Comparison of ENCODE assay signal across 27 cellular contexts in genomic region chr3:11679964-11680363, GRCh38.
"Had no signal": no experiment of that assay in that cellular context is flagged by ENCODE, and none has a peak within 500 bp of the region (broad histone marks: within the 10 kb centered on the region; RNA-seq: fewer than 3 reads in every experiment).

No MANE protein-coding gene starts in this region.

- H3K4me3 Mint-ChIP-seq: immature natural killer cell; naive thymus-derived CD8-positive, alpha-beta T cell; nephron; neural crest cell; stimulated activated naive B cell treated with anti-CD40 and anti-IgM and Interleukin-4, amounts not matched to agents 10 μg/mL and 1 μg/mL and 100 μg/mL, for 72 hours; type B pancreatic cell had no signal

- ATAC-seq: left lung; lower lobe of right lung; naive thymus-derived CD8-positive, alpha-beta T cell; right lobe of liver; stimulated activated naive B cell treated with anti-CD40 and anti-IgM and Interleukin-4, amounts not matched to agents 10 μg/mL and 1 μg/mL and 100 μg/mL, for 72 hours; stimulated activated naive CD8-positive, alpha-beta T cell treated with anti-CD3 and anti-CD28 coated beads, Interleukin-15, Interleukin-2, amounts not matched to agents 100 U/mL and 50 U/mL, for 24 hours had no signal

- H3K4me1 ChIP-seq: lower lobe of right lung, parathyroid adenoma, right atrium auricular region, testis, thyroid gland, uterus had no signal

- H3K4me1 Mint-ChIP-seq: immature natural killer cell; naive thymus-derived CD8-positive, alpha-beta T cell; nephron; neural crest cell; stimulated activated naive B cell treated with anti-CD40 and anti-IgM and Interleukin-4, amounts not matched to agents 10 μg/mL and 1 μg/mL and 100 μg/mL, for 72 hours had no signal

- H3K9me3 ChIP-seq: left lung, lower lobe of right lung, right atrium auricular region, right lobe of liver, stomach, testis, thyroid gland, uterus had no signal

- H3K27ac ChIP-seq: left lung, lower lobe of right lung, parathyroid adenoma, right atrium auricular region, right lobe of liver, stomach, testis, thyroid gland, uterus had no signal

- H3K36me3 Mint-ChIP-seq: immature natural killer cell had no signal

- H3K36me3 ChIP-seq: left lung, lower lobe of right lung, right atrium auricular region, right lobe of liver, thyroid gland, uterus had no signal

- H3K9me3 Mint-ChIP-seq: immature natural killer cell; naive thymus-derived CD8-positive, alpha-beta T cell; nephron; neural crest cell; type B pancreatic cell had no signal

- H3K27ac Mint-ChIP-seq: immature natural killer cell; naive thymus-derived CD8-positive, alpha-beta T cell; nephron; stimulated activated naive B cell treated with anti-CD40 and anti-IgM and Interleukin-4, amounts not matched to agents 10 μg/mL and 1 μg/mL and 100 μg/mL, for 72 hours; type B pancreatic cell had no signal

- H3K4me3 ChIP-seq: left lung, lower lobe of right lung, right atrium auricular region, right lobe of liver, smooth muscle cell, stomach, testis, thyroid gland, uterus had no signal

- H3K27me3 ChIP-seq: left lung, right atrium auricular region, right lobe of liver, stomach, testis, thyroid gland, uterus had no signal

- H3K27me3 Mint-ChIP-seq: naive thymus-derived CD8-positive, alpha-beta T cell; stimulated activated naive B cell treated with anti-CD40 and anti-IgM and Interleukin-4, amounts not matched to agents 10 μg/mL and 1 μg/mL and 100 μg/mL, for 72 hours; type B pancreatic cell had no signal

- DNase-seq: hippocampal formation; immature natural killer cell; kidney; left lung; lower lobe of right lung; mammary epithelial cell; mesendoderm; midbrain; naive thymus-derived CD8-positive, alpha-beta T cell; nucleus accumbens; right lobe of liver; stimulated activated CD4-positive, alpha-beta T cell treated with anti-CD3 and anti-CD28 coated beads, Interleukin-1b, Interleukin-23, amount 100 ng/mL, for 48 hours; stimulated activated CD4-positive, alpha-beta T cell treated with anti-CD3 and anti-CD28 coated beads, Interleukin-2, amount 100 ng/mL, for 48 hours; stimulated activated CD4-positive, alpha-beta T cell treated with anti-CD3 and anti-CD28 coated beads, Interleukin-4, amount 100 ng/mL, for 4 hours; stimulated activated CD8-positive, alpha-beta memory T cell treated with anti-CD3 and anti-CD28 coated beads, Interleukin-4, amount 100 ng/mL, for 48 hours; stimulated activated naive B cell treated with anti-CD40 and anti-IgM and Interleukin-4, amounts not matched to agents 10 μg/mL and 1 μg/mL and 100 μg/mL, for 72 hours; stimulated activated naive CD8-positive, alpha-beta T cell treated with anti-CD3 and anti-CD28 coated beads, Interleukin-15, Interleukin-2, amounts not matched to agents 100 U/mL and 50 U/mL, for 24 hours; stomach; testis; thyroid gland; uterus had no signal
